1 cellular context compared by ENCODE assay signal in genomic region chr14:67837011-67837624, GRCh38.
A peak's percentile ranks its signal among the peaks of the same experiment; 100 is the strongest.
TF ChIP-seq lines count a peak whose summit lies in the region.

No MANE protein-coding gene starts in this region.

TF ChIP-seq in HepG2, 621 proteins besides CTCF, POLR2A, EP300 and RAD21 (continued from another document and continues in another):
- TF ChIP-seq, protein P1, sequence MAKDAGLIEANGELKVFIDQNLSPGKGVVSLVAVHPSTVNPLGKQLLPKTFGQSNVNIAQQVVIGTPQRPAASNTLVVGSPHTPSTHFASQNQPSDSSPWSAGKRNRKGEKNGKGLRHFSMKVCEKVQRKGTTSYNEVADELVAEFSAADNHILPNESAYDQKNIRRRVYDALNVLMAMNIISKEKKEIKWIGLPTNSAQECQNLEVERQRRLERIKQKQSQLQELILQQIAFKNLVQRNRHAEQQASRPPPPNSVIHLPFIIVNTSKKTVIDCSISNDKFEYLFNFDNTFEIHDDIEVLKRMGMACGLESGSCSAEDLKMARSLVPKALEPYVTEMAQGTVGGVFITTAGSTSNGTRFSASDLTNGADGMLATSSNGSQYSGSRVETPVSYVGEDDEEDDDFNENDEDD (CRISPR knock-in tag; IDR thresholded peaks at IDR 0.05; ENCODE audit: borderline replicate concordance): no peak
- TF ChIP-seq ZNF282 (IDR thresholded peaks at IDR 0.05; ENCODE audit: partially characterized antibody) (no peak), ZC3H13 (CRISPR knock-in tag; IDR thresholded peaks at IDR 0.05) (no peak), MTF2 (CRISPR knock-in tag; IDR thresholded peaks at IDR 0.05; ENCODE audit: borderline replicate concordance) (no peak), NPAS2 (CRISPR knock-in tag; IDR thresholded peaks at IDR 0.05; ENCODE audit: borderline replicate concordance) (no peak), ZNF10 (CRISPR knock-in tag; IDR thresholded peaks at IDR 0.05; ENCODE audit: borderline replicate concordance, low read depth) (no peak), ZNF784 (CRISPR knock-in tag; IDR thresholded peaks at IDR 0.05; ENCODE audit: borderline replicate concordance) (no peak), MLLT10 (CRISPR knock-in tag; IDR thresholded peaks at IDR 0.05) (no peak), ZNF484 (CRISPR knock-in tag; IDR thresholded peaks at IDR 0.05; ENCODE audit: borderline replicate concordance, low read depth) (no peak), CREBL2 (CRISPR knock-in tag; IDR thresholded peaks at IDR 0.05; ENCODE audit: borderline replicate concordance) (no peak), ZNF546 (CRISPR knock-in tag; conservative IDR thresholded peaks at IDR 0.05) (no peak), SMC3 (IDR thresholded peaks at IDR 0.05; ENCODE audit: low read length) (peak; percentile 66), SATB2 (CRISPR knock-in tag; IDR thresholded peaks at IDR 0.05) (no peak), NR2F1 (CRISPR knock-in tag; IDR thresholded peaks at IDR 0.05) (0 out of 4 replicates have a peak, but pooled peaks of 1 of the 2 experiments have one; percentile 24), ELF3 (CRISPR knock-in tag; IDR thresholded peaks at IDR 0.05) (0 out of 2 replicates have a peak, but pooled peaks have one; percentile 11), FOXO1 (CRISPR knock-in tag; IDR thresholded peaks at IDR 0.05) (no peak), HOXD1 (CRISPR knock-in tag; IDR thresholded peaks at IDR 0.05) (no peak), GMEB1 (CRISPR knock-in tag; IDR thresholded peaks at IDR 0.05; ENCODE audit: borderline replicate concordance) (no peak), SIN3A (IDR thresholded peaks at IDR 0.05; ENCODE audit: borderline replicate concordance, low read depth, low read length) (no peak), FOXC1 (CRISPR knock-in tag; IDR thresholded peaks at IDR 0.05; ENCODE audit: borderline replicate concordance) (no peak), NRL (CRISPR knock-in tag; IDR thresholded peaks at IDR 0.05; ENCODE audit: borderline replicate concordance) (no peak), SNRNP70 (IDR thresholded peaks at IDR 0.05; ENCODE audit: low read depth, low read length) (no peak), SAP130 (CRISPR knock-in tag; IDR thresholded peaks at IDR 0.05; ENCODE audit: low read depth) (0 out of 2 replicates have a peak, but pooled peaks have one; percentile 16), ELF1 (CRISPR knock-in tag; IDR thresholded peaks at IDR 0.05) (no peak), ZNF205 (CRISPR knock-in tag; IDR thresholded peaks at IDR 0.05) (no peak), DMAP1 (CRISPR knock-in tag; IDR thresholded peaks at IDR 0.05) (no peak), TRIM22 (IDR thresholded peaks at IDR 0.05) (no peak), HNRNPH1 (optimal IDR thresholded peaks at IDR 0.05; ENCODE audit: low read depth, low read length) (no peak), REPIN1 (CRISPR knock-in tag; IDR thresholded peaks at IDR 0.05; ENCODE audit: borderline replicate concordance, low read depth) (no peak), STAG1 (CRISPR knock-in tag; IDR thresholded peaks at IDR 0.05) (peak; percentile 75), KLF6 (CRISPR knock-in tag; IDR thresholded peaks at IDR 0.05) (no peak), KLF12 (CRISPR knock-in tag; IDR thresholded peaks at IDR 0.05; ENCODE audit: borderline replicate concordance) (no peak), THAP11 (CRISPR knock-in tag; IDR thresholded peaks at IDR 0.05) (0 out of 2 replicates have a peak, but pooled peaks have one; percentile 20), THYN1 (CRISPR knock-in tag; IDR thresholded peaks at IDR 0.05; ENCODE audit: borderline replicate concordance, low read depth) (no peak), ISX (CRISPR knock-in tag; conservative IDR thresholded peaks at IDR 0.05) (no peak), ZBTB7A (CRISPR knock-in tag; IDR thresholded peaks at IDR 0.05) (no peak), BCL6 (CRISPR knock-in tag; IDR thresholded peaks at IDR 0.05) (no peak), ARID2 (CRISPR knock-in tag; IDR thresholded peaks at IDR 0.05; ENCODE audit: borderline replicate concordance) (no peak), ZBTB3 (CRISPR knock-in tag; IDR thresholded peaks at IDR 0.05; ENCODE audit: borderline replicate concordance, low read depth) (no peak), ZBTB43 (CRISPR knock-in tag; conservative IDR thresholded peaks at IDR 0.05) (0 out of 2 replicates have a peak, but pooled peaks have one; percentile 15), KDM2A (CRISPR knock-in tag; IDR thresholded peaks at IDR 0.05; ENCODE audit: borderline replicate concordance, low read depth) (no peak), ZKSCAN8 (CRISPR knock-in tag; IDR thresholded peaks at IDR 0.05; ENCODE audit: borderline replicate concordance) (no peak), ZNF530 (CRISPR knock-in tag; IDR thresholded peaks at IDR 0.05; ENCODE audit: low read depth) (no peak), TSC22D2 (CRISPR knock-in tag; IDR thresholded peaks at IDR 0.05; ENCODE audit: borderline replicate concordance) (no peak)
- TF ChIP-seq, protein P2, sequence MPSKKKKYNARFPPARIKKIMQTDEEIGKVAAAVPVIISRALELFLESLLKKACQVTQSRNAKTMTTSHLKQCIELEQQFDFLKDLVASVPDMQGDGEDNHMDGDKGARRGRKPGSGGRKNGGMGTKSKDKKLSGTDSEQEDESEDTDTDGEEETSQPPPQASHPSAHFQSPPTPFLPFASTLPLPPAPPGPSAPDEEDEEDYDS (CRISPR knock-in tag; IDR thresholded peaks at IDR 0.05): no peak
- TF ChIP-seq, protein P3, sequence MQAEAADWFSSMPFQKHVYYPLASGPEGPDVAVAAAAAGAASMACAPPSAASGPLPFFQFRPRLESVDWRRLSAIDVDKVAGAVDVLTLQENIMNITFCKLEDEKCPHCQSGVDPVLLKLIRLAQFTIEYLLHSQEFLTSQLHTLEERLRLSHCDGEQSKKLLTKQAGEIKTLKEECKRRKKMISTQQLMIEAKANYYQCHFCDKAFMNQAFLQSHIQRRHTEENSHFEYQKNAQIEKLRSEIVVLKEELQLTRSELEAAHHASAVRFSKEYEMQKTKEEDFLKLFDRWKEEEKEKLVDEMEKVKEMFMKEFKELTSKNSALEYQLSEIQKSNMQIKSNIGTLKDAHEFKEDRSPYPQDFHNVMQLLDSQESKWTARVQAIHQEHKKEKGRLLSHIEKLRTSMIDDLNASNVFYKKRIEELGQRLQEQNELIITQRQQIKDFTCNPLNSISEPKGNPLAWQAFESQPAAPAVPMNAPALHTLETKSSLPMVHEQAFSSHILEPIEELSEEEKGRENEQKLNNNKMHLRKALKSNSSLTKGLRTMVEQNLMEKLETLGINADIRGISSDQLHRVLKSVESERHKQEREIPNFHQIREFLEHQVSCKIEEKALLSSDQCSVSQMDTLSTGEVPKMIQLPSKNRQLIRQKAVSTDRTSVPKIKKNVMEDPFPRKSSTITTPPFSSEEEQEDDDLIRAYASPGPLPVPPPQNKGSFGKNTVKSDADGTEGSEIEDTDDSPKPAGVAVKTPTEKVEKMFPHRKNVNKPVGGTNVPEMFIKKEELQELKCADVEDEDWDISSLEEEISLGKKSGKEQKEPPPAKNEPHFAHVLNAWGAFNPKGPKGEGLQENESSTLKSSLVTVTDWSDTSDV (CRISPR knock-in tag; IDR thresholded peaks at IDR 0.05): no peak
- TF ChIP-seq, protein P4, sequence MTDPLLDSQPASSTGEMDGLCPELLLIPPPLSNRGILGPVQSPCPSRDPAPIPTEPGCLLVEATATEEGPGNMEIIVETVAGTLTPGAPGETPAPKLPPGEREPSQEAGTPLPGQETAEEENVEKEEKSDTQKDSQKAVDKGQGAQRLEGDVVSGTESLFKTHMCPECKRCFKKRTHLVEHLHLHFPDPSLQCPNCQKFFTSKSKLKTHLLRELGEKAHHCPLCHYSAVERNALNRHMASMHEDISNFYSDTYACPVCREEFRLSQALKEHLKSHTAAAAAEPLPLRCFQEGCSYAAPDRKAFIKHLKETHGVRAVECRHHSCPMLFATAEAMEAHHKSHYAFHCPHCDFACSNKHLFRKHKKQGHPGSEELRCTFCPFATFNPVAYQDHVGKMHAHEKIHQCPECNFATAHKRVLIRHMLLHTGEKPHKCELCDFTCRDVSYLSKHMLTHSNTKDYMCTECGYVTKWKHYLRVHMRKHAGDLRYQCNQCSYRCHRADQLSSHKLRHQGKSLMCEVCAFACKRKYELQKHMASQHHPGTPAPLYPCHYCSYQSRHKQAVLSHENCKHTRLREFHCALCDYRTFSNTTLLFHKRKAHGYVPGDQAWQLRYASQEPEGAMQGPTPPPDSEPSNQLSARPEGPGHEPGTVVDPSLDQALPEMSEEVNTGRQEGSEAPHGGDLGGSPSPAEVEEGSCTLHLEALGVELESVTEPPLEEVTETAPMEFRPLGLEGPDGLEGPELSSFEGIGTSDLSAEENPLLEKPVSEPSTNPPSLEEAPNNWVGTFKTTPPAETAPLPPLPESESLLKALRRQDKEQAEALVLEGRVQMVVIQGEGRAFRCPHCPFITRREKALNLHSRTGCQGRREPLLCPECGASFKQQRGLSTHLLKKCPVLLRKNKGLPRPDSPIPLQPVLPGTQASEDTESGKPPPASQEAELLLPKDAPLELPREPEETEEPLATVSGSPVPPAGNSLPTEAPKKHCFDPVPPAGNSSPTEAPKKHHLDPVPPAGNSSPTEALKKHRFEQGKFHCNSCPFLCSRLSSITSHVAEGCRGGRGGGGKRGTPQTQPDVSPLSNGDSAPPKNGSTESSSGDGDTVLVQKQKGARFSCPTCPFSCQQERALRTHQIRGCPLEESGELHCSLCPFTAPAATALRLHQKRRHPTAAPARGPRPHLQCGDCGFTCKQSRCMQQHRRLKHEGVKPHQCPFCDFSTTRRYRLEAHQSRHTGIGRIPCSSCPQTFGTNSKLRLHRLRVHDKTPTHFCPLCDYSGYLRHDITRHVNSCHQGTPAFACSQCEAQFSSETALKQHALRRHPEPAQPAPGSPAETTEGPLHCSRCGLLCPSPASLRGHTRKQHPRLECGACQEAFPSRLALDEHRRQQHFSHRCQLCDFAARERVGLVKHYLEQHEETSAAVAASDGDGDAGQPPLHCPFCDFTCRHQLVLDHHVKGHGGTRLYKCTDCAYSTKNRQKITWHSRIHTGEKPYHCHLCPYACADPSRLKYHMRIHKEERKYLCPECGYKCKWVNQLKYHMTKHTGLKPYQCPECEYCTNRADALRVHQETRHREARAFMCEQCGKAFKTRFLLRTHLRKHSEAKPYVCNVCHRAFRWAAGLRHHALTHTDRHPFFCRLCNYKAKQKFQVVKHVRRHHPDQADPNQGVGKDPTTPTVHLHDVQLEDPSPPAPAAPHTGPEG (CRISPR knock-in tag; IDR thresholded peaks at IDR 0.05): no peak
- TF ChIP-seq, protein P5, sequence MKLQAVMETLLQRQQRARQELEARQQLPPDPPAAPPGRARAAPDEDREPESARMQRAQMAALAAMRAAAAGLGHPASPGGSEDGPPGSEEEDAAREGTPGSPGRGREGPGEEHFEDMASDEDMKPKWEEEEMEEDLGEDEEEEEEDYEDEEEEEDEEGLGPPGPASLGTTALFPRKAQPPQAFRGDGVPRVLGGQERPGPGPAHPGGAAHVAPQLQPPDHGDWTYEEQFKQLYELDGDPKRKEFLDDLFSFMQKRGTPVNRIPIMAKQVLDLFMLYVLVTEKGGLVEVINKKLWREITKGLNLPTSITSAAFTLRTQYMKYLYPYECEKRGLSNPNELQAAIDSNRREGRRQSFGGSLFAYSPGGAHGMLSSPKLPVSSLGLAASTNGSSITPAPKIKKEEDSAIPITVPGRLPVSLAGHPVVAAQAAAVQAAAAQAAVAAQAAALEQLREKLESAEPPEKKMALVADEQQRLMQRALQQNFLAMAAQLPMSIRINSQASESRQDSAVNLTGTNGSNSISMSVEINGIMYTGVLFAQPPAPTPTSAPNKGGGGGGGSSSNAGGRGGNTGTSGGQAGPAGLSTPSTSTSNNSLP (IDR thresholded peaks at IDR 0.05; ENCODE audit: low read depth, low read length): peak; percentile 76; the same call in 1 of the 2 replicates
